1 cellular context compared by ENCODE assay signal in the genomic region with DNA sequence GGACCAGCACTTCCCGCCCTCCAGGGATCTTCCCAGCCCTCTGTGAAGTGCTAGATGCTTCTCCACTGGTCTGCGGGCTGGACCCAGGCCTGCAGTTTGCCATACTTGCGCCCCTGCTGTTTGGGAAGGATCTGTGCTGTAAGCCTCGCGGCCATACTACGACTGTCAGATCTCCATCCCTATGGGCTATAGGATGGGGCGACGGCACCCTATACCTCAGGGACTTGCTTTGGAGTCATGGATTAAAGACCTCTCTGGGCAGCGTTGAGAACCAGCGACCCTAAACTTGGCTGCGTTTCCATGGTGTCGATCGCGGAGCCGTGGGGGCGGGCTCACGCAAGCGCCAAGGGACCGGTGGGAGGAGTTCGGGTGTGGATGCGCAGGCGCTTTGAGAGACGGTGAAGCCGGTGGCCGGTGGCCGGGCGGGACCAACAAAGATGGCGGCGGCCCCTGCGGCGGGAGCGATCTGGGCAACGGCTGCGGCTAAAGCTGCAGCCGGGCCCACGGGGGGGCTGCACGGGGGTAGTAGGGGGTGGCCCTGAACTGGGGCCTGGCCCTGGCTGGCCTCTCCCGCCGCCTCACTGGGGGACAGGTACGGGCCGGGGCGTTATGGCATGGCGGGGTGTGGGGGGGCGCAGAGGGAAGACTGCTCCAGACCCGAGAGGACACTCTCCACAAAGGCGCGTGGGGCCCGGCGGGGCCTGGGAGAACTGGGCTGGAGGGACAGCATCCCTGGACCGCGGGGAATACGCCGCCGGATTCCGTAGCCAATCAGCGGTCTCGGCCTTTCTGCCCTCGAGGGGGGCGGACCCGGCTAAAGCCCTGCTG.
TF ChIP-seq lines count a peak whose summit lies in the region.

A gene with protein sequence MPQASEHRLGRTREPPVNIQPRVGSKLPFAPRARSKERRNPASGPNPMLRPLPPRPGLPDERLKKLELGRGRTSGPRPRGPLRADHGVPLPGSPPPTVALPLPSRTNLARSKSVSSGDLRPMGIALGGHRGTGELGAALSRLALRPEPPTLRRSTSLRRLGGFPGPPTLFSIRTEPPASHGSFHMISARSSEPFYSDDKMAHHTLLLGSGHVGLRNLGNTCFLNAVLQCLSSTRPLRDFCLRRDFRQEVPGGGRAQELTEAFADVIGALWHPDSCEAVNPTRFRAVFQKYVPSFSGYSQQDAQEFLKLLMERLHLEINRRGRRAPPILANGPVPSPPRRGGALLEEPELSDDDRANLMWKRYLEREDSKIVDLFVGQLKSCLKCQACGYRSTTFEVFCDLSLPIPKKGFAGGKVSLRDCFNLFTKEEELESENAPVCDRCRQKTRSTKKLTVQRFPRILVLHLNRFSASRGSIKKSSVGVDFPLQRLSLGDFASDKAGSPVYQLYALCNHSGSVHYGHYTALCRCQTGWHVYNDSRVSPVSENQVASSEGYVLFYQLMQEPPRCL (plus strand): TSS at position 414 of the 828 bp plus-strand sequence. CDS start 1,141 bp downstream, outside the sequence.

TF ChIP-seq in HepG2, 621 proteins besides CTCF, POLR2A, EP300 and RAD21 (continued from another document and continues in another):
- TF ChIP-seq PHF21A (CRISPR knock-in tag; IDR thresholded peaks at IDR 0.05): no peak
- TF ChIP-seq, protein P1, sequence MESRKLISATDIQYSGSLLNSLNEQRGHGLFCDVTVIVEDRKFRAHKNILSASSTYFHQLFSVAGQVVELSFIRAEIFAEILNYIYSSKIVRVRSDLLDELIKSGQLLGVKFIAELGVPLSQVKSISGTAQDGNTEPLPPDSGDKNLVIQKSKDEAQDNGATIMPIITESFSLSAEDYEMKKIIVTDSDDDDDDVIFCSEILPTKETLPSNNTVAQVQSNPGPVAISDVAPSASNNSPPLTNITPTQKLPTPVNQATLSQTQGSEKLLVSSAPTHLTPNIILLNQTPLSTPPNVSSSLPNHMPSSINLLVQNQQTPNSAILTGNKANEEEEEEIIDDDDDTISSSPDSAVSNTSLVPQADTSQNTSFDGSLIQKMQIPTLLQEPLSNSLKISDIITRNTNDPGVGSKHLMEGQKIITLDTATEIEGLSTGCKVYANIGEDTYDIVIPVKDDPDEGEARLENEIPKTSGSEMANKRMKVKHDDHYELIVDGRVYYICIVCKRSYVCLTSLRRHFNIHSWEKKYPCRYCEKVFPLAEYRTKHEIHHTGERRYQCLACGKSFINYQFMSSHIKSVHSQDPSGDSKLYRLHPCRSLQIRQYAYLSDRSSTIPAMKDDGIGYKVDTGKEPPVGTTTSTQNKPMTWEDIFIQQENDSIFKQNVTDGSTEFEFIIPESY (CRISPR knock-in tag; IDR thresholded peaks at IDR 0.05): peak; percentile 53; the same call in 1 of the 2 replicates
- no peak for TF ChIP-seq ZFP36L2 (CRISPR knock-in tag; IDR thresholded peaks at IDR 0.05)
- TF ChIP-seq RBM22 (optimal IDR thresholded peaks at IDR 0.05; ENCODE audit: low read length): no peak
- TF ChIP-seq ZFP36 (IDR thresholded peaks at IDR 0.05; ENCODE audit: borderline replicate concordance, low read depth, low read length, partially characterized antibody): no peak
- no peak for TF ChIP-seq ZBTB20 (CRISPR knock-in tag; IDR thresholded peaks at IDR 0.05; ENCODE audit: borderline replicate concordance, low read depth)
- TF ChIP-seq JUN (CRISPR knock-in tag; IDR thresholded peaks at IDR 0.05): no peak
- TF ChIP-seq SIN3B (IDR thresholded peaks at IDR 0.05; ENCODE audit: low read length): peak; percentile 61; the same call in 1 of the 2 replicates
- no peak for TF ChIP-seq ETV6 (CRISPR knock-in tag; conservative IDR thresholded peaks at IDR 0.05)
- TF ChIP-seq ZBTB42 (CRISPR knock-in tag; IDR thresholded peaks at IDR 0.05): no peak
- TF ChIP-seq ELF3 (CRISPR knock-in tag; IDR thresholded peaks at IDR 0.05): no peak
- no peak for TF ChIP-seq BRF2 (CRISPR knock-in tag; IDR thresholded peaks at IDR 0.05)
- no peak for TF ChIP-seq ZNF10 (CRISPR knock-in tag; IDR thresholded peaks at IDR 0.05; ENCODE audit: borderline replicate concordance, low read depth)
- no peak for TF ChIP-seq IRF9 (CRISPR knock-in tag; IDR thresholded peaks at IDR 0.05; ENCODE audit: borderline replicate concordance)
- TF ChIP-seq ZNF7 (CRISPR knock-in tag; IDR thresholded peaks at IDR 0.05): no peak
- TF ChIP-seq ZNF576 (CRISPR knock-in tag; IDR thresholded peaks at IDR 0.05): no peak; the same call in 1 of the 2 replicates
- no peak for TF ChIP-seq ZNF460 (CRISPR knock-in tag; IDR thresholded peaks at IDR 0.05; ENCODE audit: borderline replicate concordance)
- TF ChIP-seq DPF2 (CRISPR knock-in tag; IDR thresholded peaks at IDR 0.05; ENCODE audit: borderline replicate concordance, low read depth): no peak
- no peak for TF ChIP-seq MEF2D (CRISPR knock-in tag; IDR thresholded peaks at IDR 0.05)
- TF ChIP-seq ZBTB7B (CRISPR knock-in tag; IDR thresholded peaks at IDR 0.05): no peak
- TF ChIP-seq, protein P2, sequence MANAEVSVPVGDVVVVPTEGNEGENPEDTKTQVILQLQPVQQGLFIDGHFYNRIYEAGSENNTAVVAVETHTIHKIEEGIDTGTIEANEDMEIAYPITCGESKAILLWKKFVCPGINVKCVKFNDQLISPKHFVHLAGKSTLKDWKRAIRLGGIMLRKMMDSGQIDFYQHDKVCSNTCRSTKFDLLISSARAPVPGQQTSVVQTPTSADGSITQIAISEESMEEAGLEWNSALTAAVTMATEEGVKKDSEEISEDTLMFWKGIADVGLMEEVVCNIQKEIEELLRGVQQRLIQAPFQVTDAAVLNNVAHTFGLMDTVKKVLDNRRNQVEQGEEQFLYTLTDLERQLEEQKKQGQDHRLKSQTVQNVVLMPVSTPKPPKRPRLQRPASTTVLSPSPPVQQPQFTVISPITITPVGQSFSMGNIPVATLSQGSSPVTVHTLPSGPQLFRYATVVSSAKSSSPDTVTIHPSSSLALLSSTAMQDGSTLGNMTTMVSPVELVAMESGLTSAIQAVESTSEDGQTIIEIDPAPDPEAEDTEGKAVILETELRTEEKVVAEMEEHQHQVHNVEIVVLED (CRISPR knock-in tag; IDR thresholded peaks at IDR 0.05; ENCODE audit: borderline replicate concordance): peak; percentile 76; the same call in 1 of the 2 replicates
- no peak for TF ChIP-seq SUZ12 (IDR thresholded peaks at IDR 0.05; ENCODE audit: low read depth, low read length)
- TF ChIP-seq, protein P3, sequence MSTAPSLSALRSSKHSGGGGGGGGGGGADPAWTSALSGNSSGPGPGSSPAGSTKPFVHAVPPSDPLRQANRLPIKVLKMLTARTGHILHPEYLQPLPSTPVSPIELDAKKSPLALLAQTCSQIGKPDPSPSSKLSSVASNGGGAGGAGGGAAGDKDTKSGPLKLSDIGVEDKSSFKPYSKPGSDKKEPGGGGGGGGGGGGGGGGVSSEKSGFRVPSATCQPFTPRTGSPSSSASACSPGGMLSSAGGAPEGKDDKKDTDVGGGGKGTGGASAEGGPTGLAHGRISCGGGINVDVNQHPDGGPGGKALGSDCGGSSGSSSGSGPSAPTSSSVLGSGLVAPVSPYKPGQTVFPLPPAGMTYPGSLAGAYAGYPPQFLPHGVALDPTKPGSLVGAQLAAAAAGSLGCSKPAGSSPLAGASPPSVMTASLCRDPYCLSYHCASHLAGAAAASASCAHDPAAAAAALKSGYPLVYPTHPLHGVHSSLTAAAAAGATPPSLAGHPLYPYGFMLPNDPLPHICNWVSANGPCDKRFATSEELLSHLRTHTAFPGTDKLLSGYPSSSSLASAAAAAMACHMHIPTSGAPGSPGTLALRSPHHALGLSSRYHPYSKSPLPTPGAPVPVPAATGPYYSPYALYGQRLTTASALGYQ (CRISPR knock-in tag; IDR thresholded peaks at IDR 0.05): no peak
- TF ChIP-seq ZNF563 (CRISPR knock-in tag; IDR thresholded peaks at IDR 0.05): peak; percentile 77; the same call in 1 of the 2 replicates
- TF ChIP-seq, protein P4, sequence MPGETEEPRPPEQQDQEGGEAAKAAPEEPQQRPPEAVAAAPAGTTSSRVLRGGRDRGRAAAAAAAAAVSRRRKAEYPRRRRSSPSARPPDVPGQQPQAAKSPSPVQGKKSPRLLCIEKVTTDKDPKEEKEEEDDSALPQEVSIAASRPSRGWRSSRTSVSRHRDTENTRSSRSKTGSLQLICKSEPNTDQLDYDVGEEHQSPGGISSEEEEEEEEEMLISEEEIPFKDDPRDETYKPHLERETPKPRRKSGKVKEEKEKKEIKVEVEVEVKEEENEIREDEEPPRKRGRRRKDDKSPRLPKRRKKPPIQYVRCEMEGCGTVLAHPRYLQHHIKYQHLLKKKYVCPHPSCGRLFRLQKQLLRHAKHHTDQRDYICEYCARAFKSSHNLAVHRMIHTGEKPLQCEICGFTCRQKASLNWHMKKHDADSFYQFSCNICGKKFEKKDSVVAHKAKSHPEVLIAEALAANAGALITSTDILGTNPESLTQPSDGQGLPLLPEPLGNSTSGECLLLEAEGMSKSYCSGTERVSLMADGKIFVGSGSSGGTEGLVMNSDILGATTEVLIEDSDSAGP (CRISPR knock-in tag; IDR thresholded peaks at IDR 0.05; ENCODE audit: borderline replicate concordance): peak; percentile 60; the same call in 1 of the 2 replicates
- TF ChIP-seq HDAC1 (CRISPR knock-in tag; IDR thresholded peaks at IDR 0.05): peak; percentile 59
- TF ChIP-seq ZNF253 (CRISPR knock-in tag; IDR thresholded peaks at IDR 0.05; ENCODE audit: borderline replicate concordance): no peak
- no peak for TF ChIP-seq SNAPC2 (CRISPR knock-in tag; IDR thresholded peaks at IDR 0.05)
- TF ChIP-seq RXRA (CRISPR knock-in tag; IDR thresholded peaks at IDR 0.05): 0 out of 2 replicates have a peak, but pooled peaks have one; percentile 20
- TF ChIP-seq, protein P5, sequence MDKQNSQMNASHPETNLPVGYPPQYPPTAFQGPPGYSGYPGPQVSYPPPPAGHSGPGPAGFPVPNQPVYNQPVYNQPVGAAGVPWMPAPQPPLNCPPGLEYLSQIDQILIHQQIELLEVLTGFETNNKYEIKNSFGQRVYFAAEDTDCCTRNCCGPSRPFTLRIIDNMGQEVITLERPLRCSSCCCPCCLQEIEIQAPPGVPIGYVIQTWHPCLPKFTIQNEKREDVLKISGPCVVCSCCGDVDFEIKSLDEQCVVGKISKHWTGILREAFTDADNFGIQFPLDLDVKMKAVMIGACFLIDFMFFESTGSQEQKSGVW (CRISPR knock-in tag; IDR thresholded peaks at IDR 0.05; ENCODE audit: borderline replicate concordance): no peak
- TF ChIP-seq GATA4 (IDR thresholded peaks at IDR 0.05; ENCODE audit: borderline replicate concordance, low read depth): no peak
- 0 out of 2 replicates have a peak, but pooled peaks have one; percentile 28 for TF ChIP-seq MIER2 (CRISPR knock-in tag; IDR thresholded peaks at IDR 0.05)
- no peak for TF ChIP-seq DZIP1 (CRISPR knock-in tag; IDR thresholded peaks at IDR 0.05)
- TF ChIP-seq DMAP1 (CRISPR knock-in tag; IDR thresholded peaks at IDR 0.05): no peak
- no peak for TF ChIP-seq EED (CRISPR knock-in tag; IDR thresholded peaks at IDR 0.05)
- TF ChIP-seq ZNF205 (CRISPR knock-in tag; IDR thresholded peaks at IDR 0.05): no peak
- peak in 1 of 2 experiments; percentile 70; a peak in 2 of 4 replicates for TF ChIP-seq HMGXB4 (CRISPR knock-in tag; IDR thresholded peaks at IDR 0.05; ENCODE audit: borderline replicate concordance in 1 of 2, low read depth in 1 of 2)
